8 cellular contexts compared by ENCODE assay signal in genomic region chr6:131924881-131925474, GRCh38. TPM values are rescaled to one million over a fixed set of nuclear protein-coding genes. Genes with fewer than 3 reads are reported as not detected.
DNase-seq lines count a peak whose midpoint lies in the region; ATAC-seq and TF ChIP-seq lines count a peak whose summit lies in the region.

No MANE protein-coding gene starts in this region.

- in situ Hi-C loops in brain microvascular endothelial cell (cut with HindIII; ENCODE audit: low pct_ligation_motif_present, low sequenced_read_pairs): no loop called here

- H3K27ac ChIP-seq in brain microvascular endothelial cell (no peak overlapping the region), right lobe of liver (no peak overlapping the region)

- DNase-seq in EH (ENCODE audit: low read depth) (peak; percentile 74), NCI-H1417 (lab: John Stamatoyannopoulos, UW) (peak; percentile 17 to 79 (median 43)), brain microvascular endothelial cell (peak; percentile 36), right lobe of liver (no peak), GM19238 (ENCODE audit: insufficient read length, low spot score) (no peak), ecto neural progenitor cell (ENCODE audit: low spot score) (no peak)

- TF ChIP-seq CTCF in brain microvascular endothelial cell (IDR thresholded peaks at IDR 0.05; ENCODE audit: low read depth, low read length, missing control alignments): peak; percentile 57
- peak; percentile 55 to 71 (median 62) for TF ChIP-seq CTCF in right lobe of liver (IDR thresholded peaks at IDR 0.05)

- H3K4me3 ChIP-seq in brain microvascular endothelial cell (ENCODE audit: low read depth, low read length) (no peak overlapping the region), right lobe of liver (no peak overlapping the region)

- intact Hi-C loops in right lobe of liver (cut with DNase I): loop anchor here (5.0 to 10.0 kb wide), 2 partner anchors 237 to 300 kb away; no protein-coding TSS in a partner anchor

- H3K4me1 ChIP-seq in right lobe of liver: peaks cover 0 to 4% (median 0%) of the 10 kb centered on the region in 4 donors

- TF ChIP-seq POLR2A in right lobe of liver (IDR thresholded peaks at IDR 0.05): no peak

- H3K27me3 ChIP-seq in brain microvascular endothelial cell (replicated peaks) (no peaks in the 10 kb centered on the region), right lobe of liver (no peaks in the 10 kb centered on the region)

- ATAC-seq in right lobe of liver (peak; percentile 76 to 87 (median 79)), HG03354 (IDR thresholded peaks at IDR 0.05; ENCODE audit: poor library complexity, severe bottlenecking, unreplicated experiment) (no peak), HG03095 (IDR thresholded peaks at IDR 0.05; ENCODE audit: unreplicated experiment) (no peak)

- no peaks in the 10 kb centered on the region for H3K36me3 ChIP-seq in brain microvascular endothelial cell (replicated peaks)
- H3K36me3 ChIP-seq in right lobe of liver: no peaks in the 10 kb centered on the region

- WGBS in right lobe of liver (ENCODE audit: insufficient coverage, low coverage, low lambda C conversion rate, missing lambda C conversion rate): 12% methylated on average over 4 of the region's 4 CpGs

- no peaks in the 10 kb centered on the region for H3K9me3 ChIP-seq in right lobe of liver

RNA-seq across cellular contexts. Expression of gene CCN2, which starts 26.2 kb away (rescaled TPM):
- 10 to 100 TPM in 5 of 6 experiments, 1 to 10 TPM in 1; 3.4 to 82.9 (median 54.3) TPM for total RNA-seq in right lobe of liver

Comparison
In these comparisons a context has a peak if more than half of its experiments do, and no peak if none do; other contexts are left out.
1. DNase-seq: peak in EH (single experiment), NCI-H1417 (3 of 3) and brain microvascular endothelial cell (single experiment); none in right lobe of liver (0 of 3), GM19238 (single experiment) and ecto neural progenitor cell (single experiment).
2. ATAC-seq: peak in right lobe of liver (4 of 4); none in HG03354 (single experiment) and HG03095 (single experiment).